8 cellular contexts compared by ENCODE assay signal in the genomic region with DNA sequence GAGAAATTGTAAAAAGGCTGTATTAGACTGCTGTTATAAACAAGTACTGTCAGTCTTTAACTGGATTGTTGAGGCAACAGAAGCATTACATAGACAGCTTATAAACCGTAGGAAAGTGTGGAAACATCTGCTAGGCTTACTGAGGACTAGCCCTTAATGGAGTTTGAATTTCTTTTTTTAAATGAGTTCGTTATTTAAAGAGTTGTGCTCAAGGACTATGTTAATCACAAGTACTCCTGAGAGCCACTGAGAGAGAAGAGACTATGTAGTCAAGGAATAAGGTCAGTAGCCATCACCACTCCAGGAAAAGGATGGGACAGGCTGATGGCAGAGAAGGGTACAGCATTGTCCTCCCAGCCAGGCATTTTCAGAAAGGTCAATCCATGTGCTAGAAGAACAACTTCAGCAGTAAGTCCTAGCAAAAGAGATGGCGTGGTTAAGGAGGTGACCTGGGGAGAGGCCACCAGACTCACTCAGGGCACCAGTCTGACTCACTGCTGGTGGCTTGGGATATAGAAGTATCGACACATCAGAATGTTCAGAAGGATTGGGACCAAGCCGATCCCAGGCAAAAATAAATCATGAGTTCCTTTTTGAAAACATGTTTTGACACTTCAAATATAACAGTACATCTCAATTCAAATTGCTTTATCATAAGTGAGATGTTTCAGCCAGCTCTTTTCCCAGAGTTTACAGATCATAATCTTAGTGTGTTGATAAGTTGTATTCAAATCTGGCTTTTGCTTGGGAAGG. TPM values are rescaled to one million over a fixed set of nuclear protein-coding genes. Genes with fewer than 3 reads are reported as not detected.
DNase-seq lines count a peak whose midpoint lies in the region; ATAC-seq and TF ChIP-seq lines count a peak whose summit lies in the region.

No MANE protein-coding gene starts in this region.

- peaks cover 45% of the 10 kb centered on the region for H3K36me3 Mint-ChIP-seq in nephron (ENCODE audit: low read depth)

- DNase-seq in NCI-H82 (lab: John Stamatoyannopoulos, UW) = peak; percentile 76
- no peak for DNase-seq in NCI-H82 treated with DMSO at 0.1 percent for 48 hours (lab: John Stamatoyannopoulos, UW; ENCODE audit: unreplicated experiment)
- peak; percentile 60 for DNase-seq in NB4 (ENCODE audit: low read depth)
- DNase-seq in body of pancreas = no peak
- no peak for DNase-seq in DMS79 (lab: John Stamatoyannopoulos, UW)
- DNase-seq in AG08395 (ENCODE audit: low spot score) = no peak
- no peak for DNase-seq in dermis blood vessel endothelial cell

- no peaks in the 10 kb centered on the region for H3K9me3 ChIP-seq in body of pancreas

- H3K27me3 ChIP-seq in body of pancreas = no peaks in the 10 kb centered on the region

- no peak overlapping the region for H3K27ac ChIP-seq in body of pancreas

- no peak for TF ChIP-seq POLR2A in NB4 (IDR thresholded peaks at IDR 0.05; ENCODE audit: extremely low read depth, insufficient read length)
- peak in 1 of 3 donors; percentile 16 for TF ChIP-seq POLR2A in body of pancreas (IDR thresholded peaks at IDR 0.05)

- H3K4me3 Mint-ChIP-seq in nephron = no peak overlapping the region

- peaks cover 30% of the 10 kb centered on the region for H3K4me1 ChIP-seq in body of pancreas

- 40 to 50% methylated on average over 5 of the region's 5 CpGs for WGBS in body of pancreas, 2 donors

- H3K4me3 ChIP-seq in NB4 (ENCODE audit: low read depth, low read length) (no peak overlapping the region), body of pancreas (no peak overlapping the region)

- peaks cover 10 to 12% of the 10 kb centered on the region in 2 donors for H3K36me3 ChIP-seq in body of pancreas (replicated peaks in 1 of 2; ENCODE audit: insufficient read depth in 1 of 2, low read depth in 2 of 2)

- intact Hi-C loops in body of pancreas (cut with DNase I) = no loop called here

- peaks cover 34% of the 10 kb centered on the region for H3K4me1 Mint-ChIP-seq in nephron

- H3K27ac Mint-ChIP-seq in nephron = peak overlapping the region; percentile 57 to 71 (median 62)

- no peak for TF ChIP-seq CTCF in NB4 (IDR thresholded peaks at IDR 0.05; ENCODE audit: low read depth, low read length)
- no peak for TF ChIP-seq CTCF in body of pancreas (IDR thresholded peaks at IDR 0.05)
- TF ChIP-seq CTCF in nephron (IDR thresholded peaks at IDR 0.05; ENCODE audit: unreplicated experiment in 3 of 3) = no peak

- no peaks in the 10 kb centered on the region for H3K27me3 Mint-ChIP-seq in nephron (ENCODE audit: low read depth)

- no peaks in the 10 kb centered on the region for H3K9me3 Mint-ChIP-seq in nephron

- peak; percentile 37 for ATAC-seq in body of pancreas

RNA-seq across cellular contexts. Expression of a gene that starts 6.4 kb away (rescaled TPM):
- 100 to 1,000 TPM; 660 to 698 TPM for total RNA-seq in body of pancreas
- total RNA-seq in dermis blood vessel endothelial cell = 836 and 1,354 TPM in 2 replicates

RNA-seq across cellular contexts. Expression of a gene that starts 22.4 kb away (rescaled TPM):
- total RNA-seq in body of pancreas = 1 to 10 TPM; 7.3 to 9.9 TPM
- total RNA-seq in dermis blood vessel endothelial cell = 7.7 and 11.2 TPM in 2 replicates

Comparison
In these comparisons a context has a peak if more than half of its experiments do, and no peak if none do; other contexts are left out.
1. DNase-seq: peak in NCI-H82 (single experiment) and NB4 (single experiment); none in NCI-H82 treated with DMSO at 0.1 percent for 48 hours (single experiment), body of pancreas (0 of 4), DMS79 (single experiment), AG08395 (single experiment) and dermis blood vessel endothelial cell (single experiment).